ENCODE assay signal across 25 cellular contexts in the genomic region with DNA sequence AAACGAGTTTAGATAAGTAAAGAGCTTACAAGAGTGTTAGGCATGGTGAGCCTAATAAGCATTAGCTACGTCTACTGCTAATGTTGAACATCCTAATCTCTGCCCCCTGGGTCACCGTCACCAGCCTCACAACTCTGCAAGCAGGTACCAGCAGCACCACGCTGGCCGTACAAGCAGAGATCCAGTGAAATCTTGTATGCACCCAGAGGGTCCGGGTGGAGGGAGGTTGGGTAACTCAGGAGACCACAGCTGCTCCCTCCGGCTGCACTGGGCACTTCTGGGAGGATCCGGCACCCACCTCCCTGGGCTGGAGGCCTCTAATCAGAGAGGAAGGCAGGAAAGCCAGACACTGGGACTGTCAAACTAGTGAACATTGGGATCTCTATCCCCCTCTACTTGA. TPM values are rescaled to one million over a fixed set of nuclear protein-coding genes. Genes with fewer than 3 reads are reported as not detected.
"Had no signal": no experiment of that assay in that cellular context is flagged by ENCODE, and none has a peak within 500 bp of the region (broad histone marks: within the 10 kb centered on the region; RNA-seq: fewer than 3 reads in every experiment).

No MANE protein-coding gene starts in this region.

- ATAC-seq: effector memory CD8-positive, alpha-beta T cell; gastrocnemius medialis; left lobe of liver; naive thymus-derived CD8-positive, alpha-beta T cell; stimulated activated memory B cell treated with anti-CD40 and anti-IgM and Interleukin-4, amounts not matched to agents 10 μg/mL and 1 μg/mL and 100 μg/mL, for 72 hours had no signal

- H3K27ac ChIP-seq: esophagus squamous epithelium, gastrocnemius medialis, prostate gland, right atrium auricular region, sigmoid colon, testis, tibial artery had no signal

- H3K36me3 ChIP-seq: esophagus squamous epithelium, gastrocnemius medialis, prostate gland, right atrium auricular region, sigmoid colon, tibial artery had no signal

- DNase-seq: cortex of kidney; effector memory CD8-positive, alpha-beta T cell; esophagus squamous epithelium; gastrocnemius medialis; head of caudate nucleus; nephron progenitor cell; sigmoid colon; stimulated activated CD4-positive, alpha-beta T cell treated with anti-CD3 and anti-CD28 coated beads, Interleukin-4, amount 100 ng/mL, for 4 hours; substantia nigra; testis; tibial artery had no signal

- FAIRE-seq: endometrium, keratinocyte, urothelium cell line had no signal

- H3K9me3 ChIP-seq: esophagus squamous epithelium, gastrocnemius medialis, prostate gland, right atrium auricular region, sigmoid colon, testis, tibial artery had no signal

- H3K4me3 ChIP-seq: esophagus squamous epithelium, gastrocnemius medialis, prostate gland, right atrium auricular region, sigmoid colon, testis, tibial artery had no signal

RNA-seq across cellular contexts. Expression of gene OR1F1, which starts 8.4 kb away (rescaled TPM):
- total RNA-seq: dermis microvascular lymphatic vessel endothelial cell; esophagus squamous epithelium; gastrocnemius medialis; glomerular endothelial cell; left lobe of liver; liver; lung microvascular endothelial cell; myocyte; naive thymus-derived CD8-positive, alpha-beta T cell; prostate gland; right atrium auricular region; sigmoid colon; skeletal muscle tissue; testis had no signal
- polyA plus RNA-seq: liver; naive thymus-derived CD8-positive, alpha-beta T cell; sigmoid colon had no signal
